Comparison of ENCODE assay signal across 33 cellular contexts in genomic region chr11:130692220-130692619, GRCh38.
"Had no signal": no experiment of that assay in that cellular context is flagged by ENCODE, and none has a peak within 500 bp of the region (broad histone marks: within the 10 kb centered on the region; RNA-seq: fewer than 3 reads in every experiment).

No MANE protein-coding gene starts in this region.

- H3K4me1 ChIP-seq: gastrocnemius medialis, heart right ventricle had no signal

- H3K4me1 Mint-ChIP-seq: activated B cell treated with CpG ODN at 0.5 μM for 24 hours; activated naive CD4-positive, alpha-beta T cell treated with anti-CD3 and anti-CD28 coated beads, Interleukin-2, amount 10 ng/mL, durations not matched to agents 7 days and 5 days; activated naive CD8-positive, alpha-beta T cell treated with anti-CD3 and anti-CD28 coated beads, Interleukin-2, amount 10 ng/mL, durations not matched to agents 7 days and 5 days; T-helper 17 cell had no signal

- H3K27me3 Mint-ChIP-seq: activated B cell treated with CpG ODN at 0.5 μM for 24 hours; activated naive CD4-positive, alpha-beta T cell treated with anti-CD3 and anti-CD28 coated beads, Interleukin-2, amount 10 ng/mL, durations not matched to agents 7 days and 5 days; activated naive CD8-positive, alpha-beta T cell treated with anti-CD3 and anti-CD28 coated beads, Interleukin-2, amount 10 ng/mL, durations not matched to agents 7 days and 5 days had no signal

- H3K27ac Mint-ChIP-seq: activated B cell treated with CpG ODN at 0.5 μM for 24 hours; activated CD8-positive, alpha-beta T cell treated with anti-CD3 and anti-CD28 coated beads for 36 hours; activated naive CD4-positive, alpha-beta T cell treated with anti-CD3 and anti-CD28 coated beads, Interleukin-2, amount 10 ng/mL, durations not matched to agents 7 days and 5 days; activated naive CD4-positive, alpha-beta T cell treated with anti-CD3 and anti-CD28 coated beads, Interleukin-2, amount 50 U/mL, for 72 hours; activated naive CD8-positive, alpha-beta T cell treated with anti-CD3 and anti-CD28 coated beads, Interleukin-2, amount 10 ng/mL, durations not matched to agents 7 days and 5 days; activated T-helper 1 cell treated with anti-CD3 and anti-CD28 coated beads, Interleukin-12 subunit alpha, Interleukin-12 subunit beta, Interleukin-2, Interleukin-4 antibody, amounts not matched to agents 30 ng/mL and 10 ng/mL and 1 ng/mL, durations not matched to agents 14 hours and 24 hours and 36 hours; activated T-helper 2 cell treated with anti-CD3 and anti-CD28 coated beads, Interferon-gamma antibody, Interleukin-2, Interleukin-4, amounts not matched to agents 10 μg/mL and 5 μg/mL and 100 μg/mL, durations not matched to agents 14 hours and 24 hours and 36 hours; T-helper 17 cell; T-helper 2 cell treated with Interferon-gamma antibody and Interleukin-4, amounts not matched to agents 5 μg/mL and 100 μg/mL, for 36 hours had no signal

- H3K36me3 ChIP-seq: brain microvascular endothelial cell, gastrocnemius medialis, heart right ventricle, WERI-Rb-1 had no signal

- H3K4me3 Mint-ChIP-seq: activated B cell treated with CpG ODN at 0.5 μM for 24 hours; activated CD8-positive, alpha-beta T cell treated with anti-CD3 and anti-CD28 coated beads for 36 hours; activated naive CD4-positive, alpha-beta T cell treated with anti-CD3 and anti-CD28 coated beads, Interleukin-2, amount 10 ng/mL, durations not matched to agents 7 days and 5 days; activated naive CD8-positive, alpha-beta T cell treated with anti-CD3 and anti-CD28 coated beads, Interleukin-2, amount 10 ng/mL, durations not matched to agents 7 days and 5 days; activated T-helper 1 cell treated with anti-CD3 and anti-CD28 coated beads, Interleukin-12 subunit alpha, Interleukin-12 subunit beta, Interleukin-2, Interleukin-4 antibody, amounts not matched to agents 30 ng/mL and 10 ng/mL and 1 ng/mL, durations not matched to agents 14 hours and 24 hours and 36 hours; T-helper 17 cell; T-helper 2 cell treated with Interferon-gamma antibody and Interleukin-4, amounts not matched to agents 5 μg/mL and 100 μg/mL, for 36 hours had no signal

- DNase-seq: activated B cell treated with CpG ODN at 0.5 μM for 24 hours; activated CD4-positive, alpha-beta T cell treated with anti-CD3 and anti-CD28 coated beads for 48 hours; activated CD4-positive, alpha-beta T cell treated with anti-CD3 and anti-CD28 coated beads, Interleukin-2, amount 50 U/mL, for 1 hour; activated CD4-positive, alpha-beta T cell treated with anti-CD3 and anti-CD28 coated beads, Interleukin-2, amount 50 U/mL, for 48 hours; activated CD8-positive, alpha-beta memory T cell treated with anti-CD3 and anti-CD28 coated beads for 24 hours; activated CD8-positive, alpha-beta memory T cell treated with anti-CD3 and anti-CD28 coated beads, Interleukin-2, amount 50 U/mL, for 4 hours; activated CD8-positive, alpha-beta T cell treated with anti-CD3 and anti-CD28 coated beads for 36 hours; activated gamma-delta T cell; activated naive CD4-positive, alpha-beta T cell; activated naive CD4-positive, alpha-beta T cell treated with anti-CD3 and anti-CD28 coated beads, Interleukin-2, amount 10 ng/mL, durations not matched to agents 7 days and 5 days; activated naive CD8-positive, alpha-beta T cell treated with anti-CD3 and anti-CD28 coated beads, Interleukin-2, amount 10 ng/mL, durations not matched to agents 7 days and 5 days; activated T-cell treated with anti-CD3 and anti-CD28 coated beads, Interleukin-2, amount 50 U/mL, for 1 hour; activated T-cell treated with anti-CD3 and anti-CD28 coated beads, Interleukin-2, amount 50 U/mL, for 48 hours; amniotic stem cell; anterior cingulate cortex; brain microvascular endothelial cell; caudate nucleus; cortex of kidney; effector CD8-positive, alpha-beta T cell; foreskin keratinocyte; gastrocnemius medialis; glutamatergic neuron; heart right ventricle; T-helper 1 cell; T-helper 17 cell; T1000; WERI-Rb-1 had no signal

- H3K9me3 Mint-ChIP-seq: activated B cell treated with CpG ODN at 0.5 μM for 24 hours; activated CD8-positive, alpha-beta T cell treated with anti-CD3 and anti-CD28 coated beads for 36 hours; activated naive CD4-positive, alpha-beta T cell treated with anti-CD3 and anti-CD28 coated beads, Interleukin-2, amount 10 ng/mL, durations not matched to agents 7 days and 5 days; activated naive CD4-positive, alpha-beta T cell treated with anti-CD3 and anti-CD28 coated beads, Interleukin-2, amount 50 U/mL, for 72 hours; activated naive CD8-positive, alpha-beta T cell treated with anti-CD3 and anti-CD28 coated beads, Interleukin-2, amount 10 ng/mL, durations not matched to agents 7 days and 5 days; activated T-helper 1 cell treated with anti-CD3 and anti-CD28 coated beads, Interleukin-12 subunit alpha, Interleukin-12 subunit beta, Interleukin-2, Interleukin-4 antibody, amounts not matched to agents 30 ng/mL and 10 ng/mL and 1 ng/mL, durations not matched to agents 14 hours and 24 hours and 36 hours; activated T-helper 2 cell treated with anti-CD3 and anti-CD28 coated beads, Interferon-gamma antibody, Interleukin-2, Interleukin-4, amounts not matched to agents 10 μg/mL and 5 μg/mL and 100 μg/mL, durations not matched to agents 14 hours and 24 hours and 36 hours; T-helper 2 cell treated with Interferon-gamma antibody and Interleukin-4, amounts not matched to agents 5 μg/mL and 100 μg/mL, for 36 hours had no signal

- H3K9me3 ChIP-seq: gastrocnemius medialis, heart right ventricle had no signal

- ATAC-seq: activated CD4-positive, CD25-positive, alpha-beta regulatory T cell treated with anti-CD3 and anti-CD28 coated beads, Interleukin-2, amount 50 U/mL, for 24 hours; activated CD8-positive, alpha-beta T cell treated with anti-CD3 and anti-CD28 coated beads for 36 hours; activated naive CD4-positive, alpha-beta T cell treated with anti-CD3 and anti-CD28 coated beads, Interleukin-2, amount 50 U/mL, for 72 hours; esophagus mucosa; foreskin keratinocyte; gastrocnemius medialis; heart right ventricle; T-helper 17 cell had no signal

- H3K4me3 ChIP-seq: gastrocnemius medialis, heart right ventricle had no signal

- H3K36me3 Mint-ChIP-seq: activated naive CD4-positive, alpha-beta T cell treated with anti-CD3 and anti-CD28 coated beads, Interleukin-2, amount 10 ng/mL, durations not matched to agents 7 days and 5 days; activated naive CD4-positive, alpha-beta T cell treated with anti-CD3 and anti-CD28 coated beads, Interleukin-2, amount 50 U/mL, for 72 hours; activated naive CD8-positive, alpha-beta T cell treated with anti-CD3 and anti-CD28 coated beads, Interleukin-2, amount 10 ng/mL, durations not matched to agents 7 days and 5 days had no signal

- H3K27ac ChIP-seq: brain microvascular endothelial cell, foreskin keratinocyte, gastrocnemius medialis, heart right ventricle, WERI-Rb-1 had no signal

- H3K27me3 ChIP-seq: brain microvascular endothelial cell, foreskin keratinocyte, gastrocnemius medialis, heart right ventricle had no signal
